ENCODE assay signal across 1 cellular context in genomic region chr6:116020738-116021137, GRCh38.
TF ChIP-seq lines count a peak whose summit lies in the region.

No MANE protein-coding gene starts in this region.

TF ChIP-seq in GM12878, 131 proteins besides CTCF, POLR2A, EP300 and RAD21 (continued from another document):
- TF ChIP-seq ZBTB11 (CRISPR knock-in tag; IDR thresholded peaks at IDR 0.05) = no peak
- peak; percentile 86 for TF ChIP-seq NFIC (IDR thresholded peaks at IDR 0.05; ENCODE audit: low read depth, low read length)
- TF ChIP-seq EED (IDR thresholded peaks at IDR 0.05; ENCODE audit: low read depth) = no peak
- peak; percentile 44; the same call in 1 of the 2 replicates for TF ChIP-seq RELB (IDR thresholded peaks at IDR 0.05; ENCODE audit: low read depth)
TF ChIP-seq in GM12878: peak in this region for 10.
